In genomic region chr22:49960967-49961600, GRCh38 we compare ENCODE assay signal across 8 cellular contexts. TPM values are rescaled to one million over a fixed set of nuclear protein-coding genes. Genes with fewer than 3 reads are reported as not detected.
DNase-seq lines count a peak whose midpoint lies in the region; ATAC-seq and TF ChIP-seq lines count a peak whose summit lies in the region.

No MANE protein-coding gene starts in this region.

- peak overlapping the region; percentile 91 for H3K27ac ChIP-seq in CD4-positive, alpha-beta T cell (ENCODE audit: low read depth, low read length)
- peak overlapping the region; percentile 90 for H3K27ac ChIP-seq in neuronal stem cell (replicated peaks; ENCODE audit: low read length)

- no peaks in the 10 kb centered on the region for H3K27me3 ChIP-seq in CD4-positive, alpha-beta T cell (ENCODE audit: control insufficient read depth, insufficient read depth, low read length)
- peaks cover 0 to 7% (median 2%) of the 10 kb centered on the region in 3 experiments for H3K27me3 ChIP-seq in neuronal stem cell (ENCODE audit: control insufficient read depth in 3 of 3, insufficient read depth in 3 of 3, low read depth in 1 of 3, low read length in 3 of 3)

- ATAC-seq in CD4-positive, alpha-beta T cell (ENCODE audit: poor library complexity), result no peak
- peak; percentile 2 for ATAC-seq in HG03432 (IDR thresholded peaks at IDR 0.05; ENCODE audit: unreplicated experiment)
- no peak for ATAC-seq in GM21619 (IDR thresholded peaks at IDR 0.05; ENCODE audit: unreplicated experiment)

- H3K4me1 ChIP-seq in neuronal stem cell (ENCODE audit: control insufficient read depth in 2 of 2, insufficient read depth in 1 of 2, low read depth in 1 of 2, low read length in 2 of 2), result peaks cover 16 to 21% of the 10 kb centered on the region in 2 donors

- peak in 6 of 10 experiments; percentile 11 to 55 (median 28) for DNase-seq in CD4-positive, alpha-beta T cell
- DNase-seq in activated T-cell treated with anti-CD3 and anti-CD28 coated beads for 4 hours (peak; percentile 27), fibroblast of villous mesenchyme (ENCODE audit: low read depth) (peak; percentile 53), neuronal stem cell (ENCODE audit: low spot score) (no peak), cerebellar cortex (ENCODE audit: low spot score) (no peak), NCI-H1694 treated with DMSO at 0.1 percent for 48 hours (lab: John Stamatoyannopoulos, UW) (no peak)

- peak overlapping the region; percentile 98 for H2AFZ ChIP-seq in neuronal stem cell (ENCODE audit: low read length)

- H3K79me1 ChIP-seq in neuronal stem cell (ENCODE audit: low read depth, low read length), result peaks cover 26% of the 10 kb centered on the region

- H3K27me3 Mint-ChIP-seq in CD4-positive, alpha-beta T cell, result no peaks in the 10 kb centered on the region

- H3K4ac ChIP-seq in neuronal stem cell (ENCODE audit: low read length), result peak overlapping the region; percentile 93

- WGBS in neuronal stem cell (ENCODE audit: extremely low coverage in 2 of 2, insufficient read length in 2 of 2, insufficient replicate concordance in 1 of 2), 2 donors, result no CpG with 5 or more reads among the region's 89 CpGs

- H3K18ac ChIP-seq in neuronal stem cell (ENCODE audit: low read length), result peak overlapping the region; percentile 98

- H2BK15ac ChIP-seq in neuronal stem cell (ENCODE audit: low read length), result peak overlapping the region; percentile 85

- peak overlapping the region; percentile 81 for H3K4me3 ChIP-seq in fibroblast of villous mesenchyme (ENCODE audit: low read depth, low read length)
- H3K4me3 ChIP-seq in neuronal stem cell (ENCODE audit: low read length in 2 of 2), result peak overlapping the region; percentile 84 to 89

- H3K9me3 Mint-ChIP-seq in CD4-positive, alpha-beta T cell, result no peaks in the 10 kb centered on the region

- H3K9me3 ChIP-seq in CD4-positive, alpha-beta T cell (ENCODE audit: control insufficient read depth, low read length), result no peaks in the 10 kb centered on the region
- no peaks in the 10 kb centered on the region for H3K9me3 ChIP-seq in neuronal stem cell (replicated peaks in 1 of 2; ENCODE audit: control insufficient read depth in 2 of 2, insufficient read depth in 1 of 2, low read depth in 1 of 2, low read length in 2 of 2)

- intact Hi-C loops in CD4-positive, alpha-beta T cell (cut with DNase I, micrococcal nuclease), result loop anchor here (1.0 to 5.0 kb wide), 4 partner anchors 25 to 108 kb away; partner anchors contain the start of genes ALG12 (in 1 of the 2), CRELD2 (in 1 of the 2) and ZBED4 (in 1 of the 2)

- peak overlapping the region; percentile 97 for H3K27ac Mint-ChIP-seq in CD4-positive, alpha-beta T cell

- POLR2A ChIA-PET in CD4-positive, alpha-beta T cell (lab: Charles Lee), result interaction anchor here (0.7 to 5.9 kb wide), 16 partner anchors 10 to 132 kb away, joined by 3 to 92 read pairs (median 8); partner anchors contain the start of genes ALG12 and CRELD2

- peak overlapping the region; percentile 97 for H2BK5ac ChIP-seq in neuronal stem cell (ENCODE audit: low read length)

- TF ChIP-seq CTCF in CD4-positive, alpha-beta T cell (IDR thresholded peaks at IDR 0.05), result no peak
- no peak for TF ChIP-seq CTCF in fibroblast of villous mesenchyme (IDR thresholded peaks at IDR 0.05; ENCODE audit: insufficient read depth, low read depth, low read length)

- H2AK5ac ChIP-seq in neuronal stem cell (ENCODE audit: low read depth, low read length), result peak overlapping the region; percentile 97

- CTCF ChIA-PET in CD4-positive, alpha-beta T cell (lab: Charles Lee), result interaction anchor here (1.3 kb wide), 1 partner anchor 69 kb away, joined by 4 read pairs; no protein-coding TSS in a partner anchor

- H3K4me3 Mint-ChIP-seq in CD4-positive, alpha-beta T cell, result peak overlapping the region; percentile 96

- H3K36me3 ChIP-seq in neuronal stem cell (replicated peaks in 1 of 2; ENCODE audit: control insufficient read depth in 2 of 2, insufficient read depth in 2 of 2, low read length in 2 of 2), result peaks cover 21 to 29% of the 10 kb centered on the region in 2 donors

- peak overlapping the region; percentile 22 for H2BK12ac ChIP-seq in neuronal stem cell (ENCODE audit: low read length)

- peak overlapping the region; percentile 96 for H2BK120ac ChIP-seq in neuronal stem cell (ENCODE audit: low read depth, low read length)

- peak overlapping the region; percentile 93 for H3K23ac ChIP-seq in neuronal stem cell (ENCODE audit: low read depth, low read length, poor library complexity)

- H4K91ac ChIP-seq in neuronal stem cell (ENCODE audit: low read depth, low read length, poor library complexity), result no peak overlapping the region

- peak overlapping the region; percentile 91 for H3K4me2 ChIP-seq in neuronal stem cell (ENCODE audit: insufficient read depth, low read length, poor library complexity, severe bottlenecking)

- peaks cover 41% of the 10 kb centered on the region for H3K36me3 Mint-ChIP-seq in CD4-positive, alpha-beta T cell (ENCODE audit: low read depth)

- peaks cover 19% of the 10 kb centered on the region for H3K4me1 Mint-ChIP-seq in CD4-positive, alpha-beta T cell (ENCODE audit: low read depth)

- H3K9ac ChIP-seq in neuronal stem cell (ENCODE audit: low read depth, low read length, poor library complexity), result peak overlapping the region; percentile 99

- H4K8ac ChIP-seq in neuronal stem cell (ENCODE audit: low read depth, low read length), result no peak overlapping the region

- peak overlapping the region; percentile 100 for H3K14ac ChIP-seq in neuronal stem cell (ENCODE audit: low read length)

RNA-seq across cellular contexts. Expression of gene PIM3, which starts 0.5 kb away (rescaled TPM):
- 100 to 1,000 TPM; 224 to 230 TPM for total RNA-seq in CD4-positive, alpha-beta T cell
- 27.7 and 32.0 TPM in 2 replicates for total RNA-seq in fibroblast of villous mesenchyme
- 38.0 TPM for polyA plus RNA-seq in neuronal stem cell (2013, experiment 1 of 2)
- polyA plus RNA-seq in neuronal stem cell (2013, experiment 2 of 2), result 37.0 TPM

RNA-seq across cellular contexts. Expression of gene CRELD2, which starts 42.6 kb away (rescaled TPM):
- total RNA-seq in CD4-positive, alpha-beta T cell, result 10 to 100 TPM; 21.2 to 23.3 TPM
- 53.1 and 58.9 TPM in 2 replicates for total RNA-seq in fibroblast of villous mesenchyme
- 12.6 TPM for polyA plus RNA-seq in neuronal stem cell (2013, experiment 1 of 2)
- 12.2 TPM for polyA plus RNA-seq in neuronal stem cell (2013, experiment 2 of 2)

RNA-seq across cellular contexts. Expression of gene ALG12, which starts 42.8 kb away (rescaled TPM):
- total RNA-seq in CD4-positive, alpha-beta T cell, result 10 to 100 TPM; 13.5 to 14.6 TPM
- 17.1 and 20.3 TPM in 2 replicates for total RNA-seq in fibroblast of villous mesenchyme
- polyA plus RNA-seq in neuronal stem cell (2013, experiment 1 of 2), result 9.3 TPM
- polyA plus RNA-seq in neuronal stem cell (2013, experiment 2 of 2), result 9.1 TPM

RNA-seq across cellular contexts. Expression of gene IL17REL, which starts 51.5 kb away (rescaled TPM):
- not detected for total RNA-seq in CD4-positive, alpha-beta T cell
- total RNA-seq in fibroblast of villous mesenchyme, result under 0.01 TPM in 1 of 2 replicates, not detected in the other
- 0.07 TPM for polyA plus RNA-seq in neuronal stem cell (2013, experiment 1 of 2)
- polyA plus RNA-seq in neuronal stem cell (2013, experiment 2 of 2), result 0.07 TPM

Comparison
In these comparisons a context has a peak if more than half of its experiments do, and no peak if none do; other contexts are left out.
1. DNase-seq: peak in CD4-positive, alpha-beta T cell (6 of 10), activated T-cell treated with anti-CD3 and anti-CD28 coated beads for 4 hours (single experiment) and fibroblast of villous mesenchyme (single experiment); none in neuronal stem cell (single experiment), cerebellar cortex (single experiment) and NCI-H1694 treated with DMSO at 0.1 percent for 48 hours (single experiment).